In genomic region chr10:48905311-48905710, GRCh38 we compare ENCODE assay signal across 19 cellular contexts. TPM values are rescaled to one million over a fixed set of nuclear protein-coding genes. Genes with fewer than 3 reads are reported as not detected.
DNase-seq lines count a peak whose midpoint lies in the region; ATAC-seq and TF ChIP-seq lines count a peak whose summit lies in the region.
"Had no signal": no experiment of that assay in that cellular context is flagged by ENCODE, and none has a peak within 500 bp of the region (broad histone marks: within the 10 kb centered on the region; RNA-seq: fewer than 3 reads in every experiment).

No MANE protein-coding gene starts in this region.

- no peak overlapping the region for H3K4me3 Mint-ChIP-seq in T-helper 1 cell treated with Interleukin-12 subunit alpha and Interleukin-12 subunit beta and Interleukin-4 antibody, amounts not matched to agents 30 μg/mL and 1 μg/mL, for 36 hours
- H3K4me3 Mint-ChIP-seq in osteocyte (ENCODE audit: unreplicated experiment), result no peak overlapping the region
- H3K4me3 Mint-ChIP-seq: B cell; CD4-positive, alpha-beta memory T cell; GM23338; H9 had no signal

- H3K27me3 Mint-ChIP-seq in T-helper 1 cell treated with Interleukin-12 subunit alpha and Interleukin-12 subunit beta and Interleukin-4 antibody, amounts not matched to agents 30 μg/mL and 1 μg/mL, for 36 hours (ENCODE audit: low read depth), result peaks cover 5% of the 10 kb centered on the region
- peaks cover 3% of the 10 kb centered on the region for H3K27me3 Mint-ChIP-seq in osteocyte (ENCODE audit: unreplicated experiment)
- H3K27me3 Mint-ChIP-seq: B cell had no signal

- DNase-seq in T-helper 1 cell, result no peak
- DNase-seq in islet precursor cell, result peak; percentile 15
- DNase-seq in osteocyte (ENCODE audit: extremely low spot score, unreplicated experiment), result peak; percentile 30
- peak; percentile 56 to 70 for DNase-seq in vagina (ENCODE audit: extremely low spot score in 2 of 2)
- no peak for DNase-seq in left ventricle myocardium inferior
- DNase-seq: C1 segment of cervical spinal cord; Calu3; CD4-positive, alpha-beta memory T cell; COR-L47; DMS153; DND-41; H9 had no signal

- TF ChIP-seq POLR2A in vagina (IDR thresholded peaks at IDR 0.05), result no peak

- no peaks in the 10 kb centered on the region for H3K4me1 Mint-ChIP-seq in T-helper 1 cell treated with Interleukin-12 subunit alpha and Interleukin-12 subunit beta and Interleukin-4 antibody, amounts not matched to agents 30 μg/mL and 1 μg/mL, for 36 hours (ENCODE audit: low read depth)
- no peaks in the 10 kb centered on the region for H3K4me1 Mint-ChIP-seq in osteocyte (ENCODE audit: unreplicated experiment)
- H3K4me1 Mint-ChIP-seq: B cell; CD4-positive, alpha-beta memory T cell had no signal

- no peak for ATAC-seq in GM21825 (IDR thresholded peaks at IDR 0.05; ENCODE audit: unreplicated experiment)
- ATAC-seq in HG02642 (IDR thresholded peaks at IDR 0.05; ENCODE audit: poor library complexity, unreplicated experiment), result no peak
- ATAC-seq: GM23338, HCT116 had no signal

- no peak overlapping the region for H3K27ac ChIP-seq in vagina
- H3K27ac ChIP-seq in left ventricle myocardium inferior (replicated peaks), result no peak overlapping the region
- H3K27ac ChIP-seq: 22Rv1 had no signal

- H3K9me3 Mint-ChIP-seq in T-helper 1 cell treated with Interleukin-12 subunit alpha and Interleukin-12 subunit beta and Interleukin-4 antibody, amounts not matched to agents 30 μg/mL and 1 μg/mL, for 36 hours, result no peaks in the 10 kb centered on the region
- H3K9me3 Mint-ChIP-seq in osteocyte (ENCODE audit: unreplicated experiment), result no peaks in the 10 kb centered on the region
- H3K9me3 Mint-ChIP-seq: GM23338, H9 had no signal

- no peaks in the 10 kb centered on the region for H3K4me1 ChIP-seq in vagina
- H3K4me1 ChIP-seq in left ventricle myocardium inferior, result peaks cover 7% of the 10 kb centered on the region

- peak overlapping the region; percentile 26 for H3K27ac Mint-ChIP-seq in T-helper 1 cell treated with Interleukin-12 subunit alpha and Interleukin-12 subunit beta and Interleukin-4 antibody, amounts not matched to agents 30 μg/mL and 1 μg/mL, for 36 hours
- no peak overlapping the region for H3K27ac Mint-ChIP-seq in osteocyte (ENCODE audit: unreplicated experiment)
- H3K27ac Mint-ChIP-seq: B cell; CD4-positive, alpha-beta memory T cell; GM23338; H9 had no signal

- H3K9me3 ChIP-seq in vagina (no peaks in the 10 kb centered on the region), left ventricle myocardium inferior (replicated peaks) (peaks cover 3% of the 10 kb centered on the region)

- H3K4me3 ChIP-seq in vagina, result no peak overlapping the region
- H3K4me3 ChIP-seq in left ventricle myocardium inferior, result no peak overlapping the region
- H3K4me3 ChIP-seq: GM23338 had no signal

- intact Hi-C loops in vagina (cut with DNase I) (no loop called here), left ventricle myocardium inferior (cut with micrococcal nuclease) (no loop called here)

- H3K27me3 ChIP-seq in vagina (no peaks in the 10 kb centered on the region), left ventricle myocardium inferior (ENCODE audit: low read depth) (no peaks in the 10 kb centered on the region)

- H3K36me3 Mint-ChIP-seq in T-helper 1 cell treated with Interleukin-12 subunit alpha and Interleukin-12 subunit beta and Interleukin-4 antibody, amounts not matched to agents 30 μg/mL and 1 μg/mL, for 36 hours (ENCODE audit: low read depth), result no peaks in the 10 kb centered on the region
- H3K36me3 Mint-ChIP-seq in osteocyte (ENCODE audit: unreplicated experiment), result no peaks in the 10 kb centered on the region
- H3K36me3 Mint-ChIP-seq: CD4-positive, alpha-beta memory T cell had no signal

- TF ChIP-seq CTCF in osteocyte (IDR thresholded peaks at IDR 0.05) (no peak), vagina (IDR thresholded peaks at IDR 0.05) (no peak), left ventricle myocardium inferior (IDR thresholded peaks at IDR 0.05; ENCODE audit: borderline replicate concordance) (no peak)

- H3K36me3 ChIP-seq in vagina (no peaks in the 10 kb centered on the region), left ventricle myocardium inferior (no peaks in the 10 kb centered on the region)

RNA-seq across cellular contexts. Expression of gene LRRC18, which starts 34.3 kb away (rescaled TPM):
- total RNA-seq in osteocyte, result not detected in 2 replicates
- total RNA-seq in vagina, result not detected
- not detected for total RNA-seq in left ventricle myocardium inferior
- total RNA-seq: B cell; Calu3; CD4-positive, alpha-beta memory T cell; GM23338; H9 had no signal

Comparison
In these comparisons a context has a peak if more than half of its experiments do, and no peak if none do; other contexts are left out.
1. DNase-seq: peak in islet precursor cell (single experiment), osteocyte (single experiment) and vagina (2 of 2); none in T-helper 1 cell (0 of 5) and left ventricle myocardium inferior (single experiment).